In the genomic region with DNA sequence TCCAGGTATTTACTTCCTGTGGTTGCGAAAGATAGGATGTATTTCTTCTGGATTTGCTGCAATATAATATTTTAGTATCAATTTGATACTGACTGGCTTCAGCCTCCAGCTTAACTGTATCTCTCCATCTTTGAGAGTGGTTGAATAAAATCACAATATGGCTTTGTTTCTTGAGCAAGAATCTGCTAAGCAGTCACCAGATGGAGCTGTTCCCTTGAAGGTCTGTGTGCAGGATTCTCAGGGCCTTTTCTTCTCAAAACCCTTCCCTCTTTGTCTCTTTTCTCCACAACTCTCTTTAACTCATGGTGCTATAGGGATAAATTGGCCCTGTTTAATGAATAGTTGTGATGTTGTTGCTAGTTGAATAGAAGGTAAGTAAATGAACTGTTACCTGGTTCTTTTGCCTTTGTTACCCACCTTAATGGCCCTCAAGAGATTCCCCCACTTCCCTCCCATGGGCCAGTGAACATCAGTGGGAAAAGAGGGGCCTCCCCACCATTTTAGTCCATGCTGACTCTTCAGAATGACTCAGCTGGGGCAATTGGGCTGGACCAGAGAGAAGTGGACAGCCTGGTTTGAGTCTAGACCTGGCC, we compare ENCODE assay signal across 9 cellular contexts. TPM values are rescaled to one million over a fixed set of nuclear protein-coding genes. Genes with fewer than 3 reads are reported as not detected.
DNase-seq lines count a peak whose midpoint lies in the region; ATAC-seq and TF ChIP-seq lines count a peak whose summit lies in the region.
"Had no signal": no experiment of that assay in that cellular context is flagged by ENCODE, and none has a peak within 500 bp of the region (broad histone marks: within the 10 kb centered on the region; RNA-seq: fewer than 3 reads in every experiment).

No MANE protein-coding gene starts in this region.

- DNase-seq in heart right ventricle (no peak), right cardiac atrium (no peak), NCI-H2107 treated with DMSO at 0.1 percent for 48 hours (lab: John Stamatoyannopoulos, UW; ENCODE audit: unreplicated experiment) (peak; percentile 76), iPS-NIHi11 (ENCODE audit: low spot score) (peak; percentile 58), upper lobe of right lung (no peak)
- DNase-seq in activated T-helper 2 cell treated with anti-CD3 and anti-CD28 coated beads, Interferon-gamma antibody, Interleukin-2, Interleukin-4, amounts not matched to agents 10 μg/mL and 5 μg/mL and 100 μg/mL, durations not matched to agents 14 hours and 24 hours and 36 hours (ENCODE audit: low spot score): peak; percentile 6

- H3K27ac Mint-ChIP-seq in activated T-helper 2 cell treated with anti-CD3 and anti-CD28 coated beads, Interferon-gamma antibody, Interleukin-2, Interleukin-4, amounts not matched to agents 10 μg/mL and 5 μg/mL and 100 μg/mL, durations not matched to agents 14 hours and 24 hours and 36 hours: no peak overlapping the region
- H3K27ac Mint-ChIP-seq: activated naive CD8-positive, alpha-beta T cell had no signal

- peaks cover 9% of the 10 kb centered on the region for H3K4me1 Mint-ChIP-seq in activated T-helper 2 cell treated with anti-CD3 and anti-CD28 coated beads, Interferon-gamma antibody, Interleukin-2, Interleukin-4, amounts not matched to agents 10 μg/mL and 5 μg/mL and 100 μg/mL, durations not matched to agents 14 hours and 24 hours and 36 hours (ENCODE audit: low read depth)

- H3K4me1 ChIP-seq in heart right ventricle (peaks cover 3 to 12% (median 9%) of the 10 kb centered on the region in 9 donors), right cardiac atrium (ENCODE audit: control insufficient read depth, insufficient read depth, low read length) (no peaks in the 10 kb centered on the region), upper lobe of right lung (peaks cover 11% of the 10 kb centered on the region)

- H3K27ac ChIP-seq in heart right ventricle (no peak overlapping the region), right cardiac atrium (ENCODE audit: low read length) (no peak overlapping the region), upper lobe of right lung (no peak overlapping the region)

- H3K36me3 Mint-ChIP-seq in activated T-helper 2 cell treated with anti-CD3 and anti-CD28 coated beads, Interferon-gamma antibody, Interleukin-2, Interleukin-4, amounts not matched to agents 10 μg/mL and 5 μg/mL and 100 μg/mL, durations not matched to agents 14 hours and 24 hours and 36 hours (ENCODE audit: low read depth): no peaks in the 10 kb centered on the region
- H3K36me3 Mint-ChIP-seq: activated naive CD8-positive, alpha-beta T cell had no signal

- TF ChIP-seq CTCF in heart right ventricle (IDR thresholded peaks at IDR 0.05) (peak; percentile 33 to 72 (median 62)), upper lobe of right lung (IDR thresholded peaks at IDR 0.05) (peak; percentile 51)

- H3K9me3 ChIP-seq in heart right ventricle: no peaks in the 10 kb centered on the region
- H3K9me3 ChIP-seq in right cardiac atrium (ENCODE audit: control insufficient read depth, low read length): no peaks in the 10 kb centered on the region
- no peaks in the 10 kb centered on the region for H3K9me3 ChIP-seq in upper lobe of right lung

- H3K4me3 ChIP-seq in heart right ventricle: no peak overlapping the region
- no peak overlapping the region for H3K4me3 ChIP-seq in right cardiac atrium (ENCODE audit: low read length)
- no peak overlapping the region for H3K4me3 ChIP-seq in upper lobe of right lung

- ATAC-seq in heart right ventricle (peak in 1 of 8 donors; percentile 34), right cardiac atrium (no peak), upper lobe of right lung (no peak), HG03378 (IDR thresholded peaks at IDR 0.05; ENCODE audit: unreplicated experiment) (no peak), HG02759 (IDR thresholded peaks at IDR 0.05; ENCODE audit: unreplicated experiment) (no peak)

- H3K27me3 ChIP-seq in heart right ventricle: peaks cover 0 to 10% (median 0%) of the 10 kb centered on the region in 7 donors
- H3K27me3 ChIP-seq in right cardiac atrium (ENCODE audit: control insufficient read depth, insufficient read depth): no peaks in the 10 kb centered on the region
- H3K27me3 ChIP-seq in upper lobe of right lung: no peaks in the 10 kb centered on the region

- no peak overlapping the region for H3K4me3 Mint-ChIP-seq in activated T-helper 2 cell treated with anti-CD3 and anti-CD28 coated beads, Interferon-gamma antibody, Interleukin-2, Interleukin-4, amounts not matched to agents 10 μg/mL and 5 μg/mL and 100 μg/mL, durations not matched to agents 14 hours and 24 hours and 36 hours (ENCODE audit: low read depth)
- H3K4me3 Mint-ChIP-seq: activated naive CD8-positive, alpha-beta T cell had no signal

- H3K27me3 Mint-ChIP-seq in activated T-helper 2 cell treated with anti-CD3 and anti-CD28 coated beads, Interferon-gamma antibody, Interleukin-2, Interleukin-4, amounts not matched to agents 10 μg/mL and 5 μg/mL and 100 μg/mL, durations not matched to agents 14 hours and 24 hours and 36 hours (ENCODE audit: low read depth): peaks cover 19% of the 10 kb centered on the region

- intact Hi-C loops in heart right ventricle (cut with DNase I) (loop anchor here in 9 of 10 donors (2.0 to 10.0 kb wide), 8 partner anchors 104 to 554 kb away; a partner anchor contains a TSS), right cardiac atrium (cut with DNase I) (loop anchor here in 2 of 4 donors (10.0 kb wide), 2 partner anchors 104 to 284 kb away; no protein-coding TSS in a partner anchor), upper lobe of right lung (cut with DNase I) (loop anchor here (10.0 kb wide), 1 partner anchor 284 kb away; no protein-coding TSS in a partner anchor)
- intact Hi-C loops in activated T-helper 2 cell treated with anti-CD3 and anti-CD28 coated beads, Interferon-gamma antibody, Interleukin-2, Interleukin-4, amounts not matched to agents 10 μg/mL and 5 μg/mL and 100 μg/mL, durations not matched to agents 14 hours and 24 hours and 36 hours (cut with micrococcal nuclease): no loop called here

- H3K36me3 ChIP-seq in heart right ventricle (no peaks in the 10 kb centered on the region), upper lobe of right lung (no peaks in the 10 kb centered on the region)

- no peaks in the 10 kb centered on the region for H3K9me3 Mint-ChIP-seq in activated T-helper 2 cell treated with anti-CD3 and anti-CD28 coated beads, Interferon-gamma antibody, Interleukin-2, Interleukin-4, amounts not matched to agents 10 μg/mL and 5 μg/mL and 100 μg/mL, durations not matched to agents 14 hours and 24 hours and 36 hours

- 78 to 85% methylated on average over 1 of the region's 1 CpG for WGBS in heart right ventricle, 2 donors
- 73% methylated on average over 1 of the region's 1 CpG for WGBS in right cardiac atrium

RNA-seq across cellular contexts. Expression of a gene that starts 34.8 kb away (rescaled TPM):
- total RNA-seq in heart right ventricle (10 to 100 TPM; 39.2 to 73.8 (median 47.4) TPM), right cardiac atrium (10 to 100 TPM; 27.2 to 48.1 (median 36.1) TPM), upper lobe of right lung (7.4 TPM)
- polyA plus RNA-seq in heart right ventricle (10 to 100 TPM in 1 of 2 donors, 1 to 10 TPM in 1; 7.0 to 14.2 TPM), right cardiac atrium (23.6 TPM)
- total RNA-seq in activated T-helper 2 cell treated with anti-CD3 and anti-CD28 coated beads, Interferon-gamma antibody, Interleukin-2, Interleukin-4, amounts not matched to agents 10 μg/mL and 5 μg/mL and 100 μg/mL, durations not matched to agents 14 hours and 24 hours and 36 hours: 4.6 and 7.6 TPM in 2 replicates

Comparison
In these comparisons a context has a peak if more than half of its experiments do, and no peak if none do; other contexts are left out.
1. DNase-seq: peak in NCI-H2107 treated with DMSO at 0.1 percent for 48 hours (single experiment), activated T-helper 2 cell treated with anti-CD3 and anti-CD28 coated beads, Interferon-gamma antibody, Interleukin-2, Interleukin-4, amounts not matched to agents 10 μg/mL and 5 μg/mL and 100 μg/mL, durations not matched to agents 14 hours and 24 hours and 36 hours (single experiment) and iPS-NIHi11 (single experiment); none in heart right ventricle (0 of 2), right cardiac atrium (0 of 3) and upper lobe of right lung (single experiment).